ENCODE assay signal across 23 cellular contexts in the genomic region with DNA sequence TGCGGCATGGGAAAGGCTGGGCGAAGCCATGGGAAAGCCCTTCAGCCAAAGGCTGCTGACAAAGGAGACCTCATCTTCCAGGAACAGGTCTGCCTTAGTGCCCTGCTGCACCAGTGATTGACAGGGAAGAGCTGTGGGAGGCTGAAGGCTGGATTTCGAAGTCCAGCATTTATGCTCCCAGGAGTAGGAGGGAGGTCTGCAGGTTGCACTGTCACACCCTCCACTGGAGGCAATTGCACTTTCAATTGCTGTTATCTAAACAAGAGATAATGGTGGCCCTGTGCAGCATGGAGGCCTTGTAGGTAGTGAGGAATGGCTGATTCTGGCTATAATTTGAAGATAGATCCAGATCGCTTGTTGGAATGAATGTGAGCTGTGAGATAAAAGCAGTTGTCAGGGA.
"Had no signal": no experiment of that assay in that cellular context is flagged by ENCODE, and none has a peak within 500 bp of the region (broad histone marks: within the 10 kb centered on the region; RNA-seq: fewer than 3 reads in every experiment).

No MANE protein-coding gene starts in this region.

- ATAC-seq: activated CD4-positive, alpha-beta T cell treated with anti-CD3 and anti-CD28 coated beads for 36 hours; activated T-helper 17 cell treated with anti-CD3 and anti-CD28 coated beads, Interleukin-2, amount 50 U/mL, for 72 hours; effector memory CD8-positive, alpha-beta T cell; gastrocnemius medialis had no signal

- H3K27me3 ChIP-seq: adrenal gland, ascending aorta, dorsolateral prefrontal cortex, esophagus squamous epithelium, gastrocnemius medialis, spleen, tibial artery, uterus had no signal

- H3K4me3 ChIP-seq: adrenal gland, ascending aorta, dorsolateral prefrontal cortex, esophagus squamous epithelium, gastrocnemius medialis, spleen, tibial artery, uterus had no signal

- H3K4me1 ChIP-seq: ascending aorta, esophagus squamous epithelium, gastrocnemius medialis, tibial artery, uterus had no signal

- FAIRE-seq: colon had no signal

- H3K27ac ChIP-seq: ascending aorta, dorsolateral prefrontal cortex, esophagus squamous epithelium, gastrocnemius medialis, spleen, tibial artery, uterus had no signal

- H3K9me3 ChIP-seq: adrenal gland, ascending aorta, esophagus squamous epithelium, gastrocnemius medialis, spleen, tibial artery, uterus had no signal

- DNase-seq: activated B cell treated with CpG ODN at 0.5 μM for 24 hours; activated CD4-positive, alpha-beta T cell treated with anti-CD3 and anti-CD28 coated beads for 36 hours; activated CD4-positive, alpha-beta T cell treated with anti-CD3 and anti-CD28 coated beads, Interleukin-2, amount 50 U/mL, for 4 hours; activated CD8-positive, alpha-beta memory T cell treated with anti-CD3 and anti-CD28 coated beads for 24 hours; activated CD8-positive, alpha-beta memory T cell treated with anti-CD3 and anti-CD28 coated beads, Interleukin-2, amount 50 U/mL, for 4 hours; activated naive CD4-positive, alpha-beta T cell; activated T-cell treated with anti-CD3 and anti-CD28 coated beads, Interleukin-2, amount 50 U/mL, for 24 hours; adrenal gland; dorsolateral prefrontal cortex; effector memory CD8-positive, alpha-beta T cell; esophagus squamous epithelium; gastrocnemius medialis; hypothalamus; naive B cell; retina; spleen; stimulated activated CD4-positive, alpha-beta T cell treated with anti-CD3 and anti-CD28 coated beads, Interleukin-4, amount 100 ng/mL, for 1 hour; stimulated activated naive CD4-positive, alpha-beta T cell treated with Interleukin-2 at 50 U/mL for 16 hours; tibial artery; uterus had no signal

- H3K36me3 ChIP-seq: uterus had no signal
